Comparison of ENCODE assay signal across 8 cellular contexts in the genomic region with DNA sequence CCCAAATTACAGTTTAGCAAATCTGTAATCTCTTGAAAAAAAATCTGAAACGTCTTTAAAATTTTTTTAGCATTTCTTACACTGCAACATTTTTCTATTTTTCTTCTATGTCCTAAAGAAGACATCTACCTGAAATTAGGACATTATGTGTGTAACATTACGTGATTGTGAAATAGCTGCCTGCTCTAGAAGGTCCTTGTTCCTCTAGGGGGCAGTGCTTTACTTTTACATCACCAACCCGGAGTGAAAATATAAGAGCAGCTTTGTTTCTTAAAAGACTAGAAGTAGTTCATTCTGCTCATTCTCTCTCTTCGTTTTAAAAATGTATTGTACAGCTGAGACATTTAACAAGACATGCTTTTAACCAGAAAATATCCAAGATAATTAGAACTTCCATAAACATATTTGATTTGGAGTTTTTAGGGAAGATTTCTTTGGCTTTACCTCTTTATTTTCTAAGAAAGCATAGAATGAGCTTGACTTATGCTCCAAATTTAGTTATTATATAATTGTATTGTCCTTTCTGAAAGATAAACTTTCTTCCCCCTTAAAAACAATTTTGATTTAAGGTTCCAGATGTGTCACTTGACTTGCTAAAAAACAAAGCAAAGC. TPM values are rescaled to one million over a fixed set of nuclear protein-coding genes. Genes with fewer than 3 reads are reported as not detected.
DNase-seq lines count a peak whose midpoint lies in the region; ATAC-seq and TF ChIP-seq lines count a peak whose summit lies in the region.

No MANE protein-coding gene starts in this region.

- ATAC-seq in GM19438 (IDR thresholded peaks at IDR 0.05; ENCODE audit: low read depth, unreplicated experiment) (peak; percentile 74), HG03432 (IDR thresholded peaks at IDR 0.05; ENCODE audit: unreplicated experiment) (peak; percentile 96), Right ventricle myocardium superior (ENCODE audit: poor library complexity) (peak; percentile 94)

- H3K9me2 ChIP-seq in DOHH2 (replicated peaks; ENCODE audit: control insufficient read depth, low read length) = no peaks in the 10 kb centered on the region

- peaks cover 6% of the 10 kb centered on the region for H3K27me3 ChIP-seq in DOHH2 (ENCODE audit: control insufficient read depth, low read length)

- H3K27ac Mint-ChIP-seq in activated naive CD8-positive, alpha-beta T cell treated with anti-CD3 and anti-CD28 coated beads for 36 hours = no peak overlapping the region
- H3K27ac Mint-ChIP-seq in progenitor cell of endocrine pancreas = no peak overlapping the region

- peak; percentile 80 for TF ChIP-seq CTCF in DOHH2 (IDR thresholded peaks at IDR 0.05; ENCODE audit: low read depth, low read length, poor library complexity, severe bottlenecking)
- peak; percentile 84 for TF ChIP-seq CTCF in progenitor cell of endocrine pancreas (IDR thresholded peaks at IDR 0.05; ENCODE audit: unreplicated experiment)

- H3K27ac ChIP-seq in DOHH2 (ENCODE audit: low read depth, low read length) = no peak overlapping the region

- peaks cover 3% of the 10 kb centered on the region for H3K36me3 Mint-ChIP-seq in activated naive CD8-positive, alpha-beta T cell treated with anti-CD3 and anti-CD28 coated beads for 36 hours
- no peaks in the 10 kb centered on the region for H3K36me3 Mint-ChIP-seq in progenitor cell of endocrine pancreas (ENCODE audit: insufficient read depth)

- H3K4me2 ChIP-seq in DOHH2 (ENCODE audit: low read length) = no peak overlapping the region

- H3K9me3 Mint-ChIP-seq in activated naive CD8-positive, alpha-beta T cell treated with anti-CD3 and anti-CD28 coated beads for 36 hours = peaks cover 9% of the 10 kb centered on the region
- peaks cover 12% of the 10 kb centered on the region for H3K9me3 Mint-ChIP-seq in progenitor cell of endocrine pancreas (ENCODE audit: low read depth)

- no peaks in the 10 kb centered on the region for H3F3A ChIP-seq in DOHH2 (ENCODE audit: control insufficient read depth, insufficient read depth)

- no peaks in the 10 kb centered on the region for H4K20me1 ChIP-seq in DOHH2 (ENCODE audit: control insufficient read depth, insufficient read depth, low read depth, low read length)

- peaks cover 4% of the 10 kb centered on the region for H3K27me3 Mint-ChIP-seq in activated naive CD8-positive, alpha-beta T cell treated with anti-CD3 and anti-CD28 coated beads for 36 hours
- no peaks in the 10 kb centered on the region for H3K27me3 Mint-ChIP-seq in progenitor cell of endocrine pancreas

- DNase-seq in NCI-H446 (lab: John Stamatoyannopoulos, UW) = peak; percentile 52 to 59
- DNase-seq in activated naive CD8-positive, alpha-beta T cell treated with anti-CD3 and anti-CD28 coated beads for 36 hours = peak; percentile 1
- DNase-seq in Right ventricle myocardium superior = no peak
- DNase-seq in progenitor cell of endocrine pancreas (ENCODE audit: low spot score, unreplicated experiment) = no peak
- DNase-seq in GM19240 (ENCODE audit: insufficient read length, low spot score) = no peak

- H3K79me2 ChIP-seq in DOHH2 (ENCODE audit: control insufficient read depth, low read length) = no peaks in the 10 kb centered on the region

- no peaks in the 10 kb centered on the region for H3K4me1 ChIP-seq in DOHH2 (ENCODE audit: control insufficient read depth, low read length)

- no peak overlapping the region for H3K4me3 Mint-ChIP-seq in activated naive CD8-positive, alpha-beta T cell treated with anti-CD3 and anti-CD28 coated beads for 36 hours
- H3K4me3 Mint-ChIP-seq in progenitor cell of endocrine pancreas (ENCODE audit: low read depth) = no peak overlapping the region

- H3K36me3 ChIP-seq in DOHH2 (ENCODE audit: control insufficient read depth, low read length) = no peaks in the 10 kb centered on the region

- no peak overlapping the region for H3K4me3 ChIP-seq in DOHH2 (ENCODE audit: low read length)

- H3K9me3 ChIP-seq in DOHH2 (ENCODE audit: control insufficient read depth, insufficient read depth, low read length) = no peaks in the 10 kb centered on the region

- H3K4me1 Mint-ChIP-seq in activated naive CD8-positive, alpha-beta T cell treated with anti-CD3 and anti-CD28 coated beads for 36 hours = peaks cover 2% of the 10 kb centered on the region
- no peaks in the 10 kb centered on the region for H3K4me1 Mint-ChIP-seq in progenitor cell of endocrine pancreas (ENCODE audit: low read depth)

- intact Hi-C loops in Right ventricle myocardium superior (cut with DNase I) = loop anchor here (5.0 kb wide), 1 partner anchor 1596 kb away; no protein-coding TSS in a partner anchor

RNA-seq across cellular contexts. Expression of a gene that starts 48.1 kb away (rescaled TPM):
- 10 to 100 TPM; 47.6 to 50.1 TPM for total RNA-seq in activated naive CD8-positive, alpha-beta T cell treated with anti-CD3 and anti-CD28 coated beads for 36 hours
- total RNA-seq in Right ventricle myocardium superior (21.0 TPM), progenitor cell of endocrine pancreas (25.8 and 28.9 TPM in 2 replicates)

Comparison
In these comparisons a context has a peak if more than half of its experiments do, and no peak if none do; other contexts are left out.
1. DNase-seq: peak in NCI-H446 (2 of 2) and activated naive CD8-positive, alpha-beta T cell treated with anti-CD3 and anti-CD28 coated beads for 36 hours (single experiment); none in Right ventricle myocardium superior (single experiment), progenitor cell of endocrine pancreas (single experiment) and GM19240 (single experiment).
2. Peak in every context shown above with its lines, with median percentiles within 50 percentile points of each other: ATAC-seq.